In genomic region chr16:53080345-53081031, GRCh38 we compare ENCODE assay signal across 1 cellular context.
TF ChIP-seq lines count a peak whose summit lies in the region.

No MANE protein-coding gene starts in this region.

TF ChIP-seq in K562, 482 proteins besides CTCF, POLR2A, EP300 and RAD21:
- no peak for TF ChIP-seq ZBTB49 (CRISPR knock-in tag; IDR thresholded peaks at IDR 0.05; ENCODE audit: borderline replicate concordance)
- TF ChIP-seq RBM17 (IDR thresholded peaks at IDR 0.05; ENCODE audit: borderline replicate concordance, low read depth, low read length): no peak
- TF ChIP-seq TEAD1 (CRISPR knock-in tag; IDR thresholded peaks at IDR 0.05): no peak
- TF ChIP-seq ZNF408 (CRISPR knock-in tag; IDR thresholded peaks at IDR 0.05; ENCODE audit: low read depth): no peak
- TF ChIP-seq CHCHD3 (CRISPR knock-in tag; IDR thresholded peaks at IDR 0.05): no peak
- TF ChIP-seq PTTG1 (tag; IDR thresholded peaks at IDR 0.05; ENCODE audit: low read depth): no peak
- TF ChIP-seq POLR2B (IDR thresholded peaks at IDR 0.05; ENCODE audit: low read depth, partially characterized antibody): no peak
- TF ChIP-seq RCOR1 (IDR thresholded peaks at IDR 0.05; ENCODE audit: borderline replicate concordance in 1 of 2, low read depth in 2 of 2, low read length in 2 of 2): no peak
- no peak for TF ChIP-seq BRD9 (IDR thresholded peaks at IDR 0.05; ENCODE audit: low read depth, partially characterized antibody)
- TF ChIP-seq HSF4 (CRISPR knock-in tag; IDR thresholded peaks at IDR 0.05; ENCODE audit: borderline replicate concordance): no peak
- no peak for TF ChIP-seq NR0B1 (IDR thresholded peaks at IDR 0.05; ENCODE audit: partially characterized antibody)
- TF ChIP-seq ZNF143 (CRISPR knock-in tag; IDR thresholded peaks at IDR 0.05): no peak
- no peak for TF ChIP-seq PATZ1 (CRISPR knock-in tag; IDR thresholded peaks at IDR 0.05; ENCODE audit: borderline replicate concordance)
